20 cellular contexts compared by ENCODE assay signal in genomic region chr4:70306101-70306500, GRCh38. TPM values are rescaled to one million over a fixed set of nuclear protein-coding genes. Genes with fewer than 3 reads are reported as not detected.
A peak's percentile ranks its signal among the peaks of the same experiment; 100 is the strongest.
DNase-seq lines count a peak whose midpoint lies in the region; ATAC-seq and TF ChIP-seq lines count a peak whose summit lies in the region.
"Had no signal": no experiment of that assay in that cellular context is flagged by ENCODE, and none has a peak within 500 bp of the region (broad histone marks: within the 10 kb centered on the region; RNA-seq: fewer than 3 reads in every experiment).

No MANE protein-coding gene starts in this region.

- H3K4me3 ChIP-seq in smooth muscle cell (no peak overlapping the region), mucosa of descending colon (no peak overlapping the region)

- DNase-seq in NCI-H82 treated with DMSO at 0.1 percent for 48 hours (lab: John Stamatoyannopoulos, UW; ENCODE audit: unreplicated experiment) (peak; percentile 51), mesothelial cell of epicardium (ENCODE audit: low spot score in 2 of 2, unreplicated experiment in 2 of 2) (no peak), smooth muscle cell (lab: John Stamatoyannopoulos, UW; ENCODE audit: unreplicated experiment) (no peak), mucosa of descending colon (no peak), dedifferentiated amniotic fluid mesenchymal stem cell (ENCODE audit: extremely low spot score) (no peak), ecto neural progenitor cell (ENCODE audit: low spot score) (no peak)
- DNase-seq in stimulated activated CD4-positive, alpha-beta T cell treated with anti-CD3 and anti-CD28 coated beads, Interleukin-4, amount 100 ng/mL, for 1 hour, result no peak
- DNase-seq: AML-193; Calu3; CD4-positive, alpha-beta memory T cell; DMS79 treated with DMSO at 0.1 percent for 48 hours; GF-D8; GOT3; H7; HFFc6 had no signal

- peaks cover 4% of the 10 kb centered on the region for H3K36me3 Mint-ChIP-seq in mesothelial cell of epicardium
- H3K36me3 Mint-ChIP-seq: CD14-positive monocyte; CD4-positive, alpha-beta memory T cell; IgD-negative memory B cell had no signal

- H3K4me1 ChIP-seq in smooth muscle cell (ENCODE audit: low read depth) (peaks cover 10% of the 10 kb centered on the region), mucosa of descending colon (ENCODE audit: low read depth) (no peaks in the 10 kb centered on the region)

- H3K4me3 Mint-ChIP-seq in mesothelial cell of epicardium, result no peak overlapping the region
- H3K4me3 Mint-ChIP-seq: CD14-positive monocyte; CD4-positive, alpha-beta memory T cell; HFFc6; IgD-negative memory B cell had no signal

- intact Hi-C loops in mucosa of descending colon (cut with DNase I, micrococcal nuclease), result no loop called here

- no peak for ATAC-seq in mucosa of descending colon
- ATAC-seq: HCT116 had no signal

- WGBS in smooth muscle cell (ENCODE audit: low lambda C conversion rate), result 52% methylated on average over 2 of the region's 2 CpGs

- peaks cover 16% of the 10 kb centered on the region for H3K9me3 Mint-ChIP-seq in mesothelial cell of epicardium

- H3K27me3 ChIP-seq in smooth muscle cell (ENCODE audit: low read depth), result no peaks in the 10 kb centered on the region

- H4K20me1 ChIP-seq in smooth muscle cell (ENCODE audit: low read depth), result no peaks in the 10 kb centered on the region

- H3K4me1 Mint-ChIP-seq in mesothelial cell of epicardium, result peaks cover 37% of the 10 kb centered on the region
- H3K4me1 Mint-ChIP-seq: CD14-positive monocyte; CD4-positive, alpha-beta memory T cell; IgD-negative memory B cell had no signal

- peaks cover 5% of the 10 kb centered on the region for H3K27me3 Mint-ChIP-seq in mesothelial cell of epicardium (ENCODE audit: low read depth)
- H3K27me3 Mint-ChIP-seq: CD4-positive, alpha-beta memory T cell; IgD-negative memory B cell had no signal

- H3K4me2 ChIP-seq in smooth muscle cell, result peak overlapping the region; percentile 17

- no peak for TF ChIP-seq CTCF in VCaP (conservative IDR thresholded peaks at IDR 0.05)
- TF ChIP-seq CTCF in mesothelial cell of epicardium (IDR thresholded peaks at IDR 0.05; ENCODE audit: unreplicated experiment), result no peak
- no peak for TF ChIP-seq CTCF in smooth muscle cell (IDR thresholded peaks at IDR 0.05; ENCODE audit: borderline replicate concordance, insufficient read depth, poor library complexity, severe bottlenecking)
- no peak for TF ChIP-seq CTCF in mucosa of descending colon (IDR thresholded peaks at IDR 0.05)

- H3F3A ChIP-seq in smooth muscle cell (ENCODE audit: low read depth), result no peaks in the 10 kb centered on the region

- H3K27ac Mint-ChIP-seq in mesothelial cell of epicardium, result peak overlapping the region; percentile 27
- H3K27ac Mint-ChIP-seq: CD14-positive monocyte; CD4-positive, alpha-beta memory T cell; HFFc6; IgD-negative memory B cell had no signal

- H3K9me3 ChIP-seq in smooth muscle cell (replicated peaks; ENCODE audit: low read depth) (no peaks in the 10 kb centered on the region), mucosa of descending colon (no peaks in the 10 kb centered on the region)

- peak overlapping the region; percentile 5 for H2AFZ ChIP-seq in smooth muscle cell (ENCODE audit: low read depth)

- H3K27ac ChIP-seq in VCaP, result peak overlapping the region; percentile 8; the same call in 1 of the 2 replicates
- H3K27ac ChIP-seq in smooth muscle cell (ENCODE audit: low read depth), result no peak overlapping the region

- no peak overlapping the region for H3K9ac ChIP-seq in smooth muscle cell (ENCODE audit: low read depth)

- H3K36me3 ChIP-seq in smooth muscle cell (ENCODE audit: low read depth), result no peaks in the 10 kb centered on the region
- no peaks in the 10 kb centered on the region for H3K36me3 ChIP-seq in mucosa of descending colon (ENCODE audit: low read depth)

- H3K79me2 ChIP-seq in smooth muscle cell (ENCODE audit: low read depth), result no peaks in the 10 kb centered on the region

RNA-seq across cellular contexts. Expression of gene CABS1, which starts 28.7 kb away (rescaled TPM):
- total RNA-seq in mesothelial cell of epicardium (0.69 to 1.2 TPM (median 1.1 TPM) in 3 replicates), smooth muscle cell (not detected in 2 replicates), mucosa of descending colon (not detected)
- polyA plus RNA-seq in smooth muscle cell, result not detected in 2 replicates
- total RNA-seq: Calu3; CD4-positive, alpha-beta memory T cell; H7; HFFc6 had no signal
- polyA plus RNA-seq: BJ; CD14-positive monocyte; CD4-positive, alpha-beta memory T cell; IgD-negative memory B cell had no signal

RNA-seq across cellular contexts. Expression of gene SMR3A, which starts 54.5 kb away (rescaled TPM):
- not detected in 3 replicates for total RNA-seq in mesothelial cell of epicardium
- total RNA-seq in smooth muscle cell, result not detected in 2 replicates
- not detected in 2 replicates for polyA plus RNA-seq in smooth muscle cell
- not detected for total RNA-seq in mucosa of descending colon
- total RNA-seq: Calu3; CD4-positive, alpha-beta memory T cell; H7; HFFc6 had no signal
- polyA plus RNA-seq: BJ; CD14-positive monocyte; CD4-positive, alpha-beta memory T cell; IgD-negative memory B cell had no signal
